In genomic region chr1:25927541-25928265, GRCh38 we compare ENCODE assay signal across 2 cellular contexts.
A peak's percentile ranks its signal among the peaks of the same experiment; 100 is the strongest.
TF ChIP-seq lines count a peak whose summit lies in the region.

No MANE protein-coding gene starts in this region.

TF ChIP-seq in K562, 482 proteins besides CTCF, POLR2A, EP300 and RAD21:
- peak; percentile 93 for TF ChIP-seq RFX1 (IDR thresholded peaks at IDR 0.05)
- TF ChIP-seq ZBTB1 (CRISPR knock-in tag; IDR thresholded peaks at IDR 0.05; ENCODE audit: borderline replicate concordance, low read depth): 0 out of 2 replicates have a peak, but pooled peaks have one; percentile 39
- TF ChIP-seq TARDBP (IDR thresholded peaks at IDR 0.05): no peak
- TF ChIP-seq, protein P1, sequence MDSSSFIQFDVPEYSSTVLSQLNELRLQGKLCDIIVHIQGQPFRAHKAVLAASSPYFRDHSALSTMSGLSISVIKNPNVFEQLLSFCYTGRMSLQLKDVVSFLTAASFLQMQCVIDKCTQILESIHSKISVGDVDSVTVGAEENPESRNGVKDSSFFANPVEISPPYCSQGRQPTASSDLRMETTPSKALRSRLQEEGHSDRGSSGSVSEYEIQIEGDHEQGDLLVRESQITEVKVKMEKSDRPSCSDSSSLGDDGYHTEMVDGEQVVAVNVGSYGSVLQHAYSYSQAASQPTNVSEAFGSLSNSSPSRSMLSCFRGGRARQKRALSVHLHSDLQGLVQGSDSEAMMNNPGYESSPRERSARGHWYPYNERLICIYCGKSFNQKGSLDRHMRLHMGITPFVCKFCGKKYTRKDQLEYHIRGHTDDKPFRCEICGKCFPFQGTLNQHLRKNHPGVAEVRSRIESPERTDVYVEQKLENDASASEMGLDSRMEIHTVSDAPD (CRISPR knock-in tag; IDR thresholded peaks at IDR 0.05): no peak
- TF ChIP-seq TCF15 (CRISPR knock-in tag; IDR thresholded peaks at IDR 0.05): no peak
TF ChIP-seq in K562: peak in this region for 2.

TF ChIP-seq in neural cell, 6 proteins besides CTCF, POLR2A, EP300 and RAD21:
- TF ChIP-seq TAF1 (IDR thresholded peaks at IDR 0.05; ENCODE audit: low read depth) (no peak), EZH2 (IDR thresholded peaks at IDR 0.05; ENCODE audit: borderline replicate concordance, insufficient read depth, low read length, poor library complexity, severe bottlenecking) (no peak), REST (IDR thresholded peaks at IDR 0.05; ENCODE audit: borderline replicate concordance) (peak; percentile 61), POLR2AphosphoS5 (IDR thresholded peaks at IDR 0.05) (peak; percentile 13)
